ENCODE assay signal across 20 cellular contexts in the genomic region with DNA sequence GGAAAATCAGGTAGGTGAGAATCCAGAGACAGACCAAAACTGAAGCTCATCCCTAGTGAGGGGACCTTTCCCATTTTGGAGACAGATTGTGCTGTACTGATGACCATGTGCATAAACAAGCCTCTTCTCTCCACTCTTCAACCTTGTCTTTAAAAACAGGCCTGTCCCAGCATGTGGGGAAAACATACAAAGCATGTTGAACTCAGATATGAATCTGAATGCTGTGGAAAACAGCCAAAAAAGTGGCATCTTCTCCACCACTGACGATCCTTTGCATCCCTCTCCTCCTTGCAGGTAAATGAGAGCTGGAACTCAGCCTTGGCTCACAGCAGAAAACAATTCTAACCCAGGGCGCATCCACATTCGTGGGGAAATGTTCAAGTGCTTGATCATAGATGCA.
DNase-seq lines count a peak whose midpoint lies in the region; ATAC-seq, FAIRE-seq and TF ChIP-seq lines count a peak whose summit lies in the region.
"Had no signal": no experiment of that assay in that cellular context is flagged by ENCODE, and none has a peak within 500 bp of the region (broad histone marks: within the 10 kb centered on the region; RNA-seq: fewer than 3 reads in every experiment).

No MANE protein-coding gene starts in this region.

- no peak overlapping the region for H3K27ac ChIP-seq in IMR-90 (ENCODE audit: insufficient read depth, low read length)
- H3K27ac ChIP-seq in foreskin keratinocyte, result peak overlapping the region; percentile 51
- H3K27ac ChIP-seq in suprapubic skin, result peak overlapping the region; percentile 66
- H3K27ac ChIP-seq: BLaER1, C4-2B, GM23248 had no signal

- DNase-seq in IMR-90, result no peak
- DNase-seq in bronchial epithelial cell (ENCODE audit: low read depth), result peak; percentile 38
- DNase-seq in foreskin keratinocyte, result peak in 1 of 2 donors; percentile 69
- DNase-seq in suprapubic skin (ENCODE audit: low spot score in 2 of 2), result no peak
- no peak for DNase-seq in ecto neural progenitor cell (ENCODE audit: low spot score)
- no peak for DNase-seq in NCI-H524 treated with DMSO at 0.1 percent for 48 hours (lab: John Stamatoyannopoulos, UW)
- DNase-seq: CD4-positive, CD25-positive, alpha-beta regulatory T cell; CD8-positive, alpha-beta T cell; DMS153; DND-41; GM23248; H7; HCEC 1CT had no signal

- no peaks in the 10 kb centered on the region; the same call in none of the 2 replicates for H3K27me3 ChIP-seq in IMR-90 (ENCODE audit: control insufficient read depth, insufficient read depth, low read length)
- peaks cover 1% of the 10 kb centered on the region for H3K27me3 ChIP-seq in bronchial epithelial cell (ENCODE audit: control insufficient read depth, insufficient read depth, low read length)
- H3K27me3 ChIP-seq in foreskin keratinocyte, result no peaks in the 10 kb centered on the region
- H3K27me3 ChIP-seq in suprapubic skin, result no peaks in the 10 kb centered on the region
- H3K27me3 ChIP-seq: BLaER1 had no signal

- H2BK20ac ChIP-seq in IMR-90 (ENCODE audit: low read depth, low read length), result no peak overlapping the region

- H3K9me1 ChIP-seq in IMR-90 (ENCODE audit: insufficient read depth, low read length), result 0 out of 2 replicates have a peak, but pooled peaks cover 2% of the 10 kb centered on the region

- intact Hi-C loops in IMR-90 (cut with micrococcal nuclease), result no loop called here

- dilution Hi-C loops in IMR-90 (cut with HindIII; ENCODE audit: low sequenced_read_pairs, unreplicated experiment), result no loop called here

- no peak overlapping the region for H2BK5ac ChIP-seq in IMR-90 (ENCODE audit: low read depth, low read length, poor library complexity, severe bottlenecking)

- FAIRE-seq in bronchial epithelial cell (lab: Jason Lieb, UNC), result peak; percentile 23
- FAIRE-seq: A204.1, D721Med, G401.6, GM12892, H1 had no signal

- H2BK120ac ChIP-seq in IMR-90 (ENCODE audit: low read depth, low read length), result no peak overlapping the region

- in situ Hi-C loops in IMR-90 (cut with MboI; ENCODE audit: low sequenced_read_pairs), result no loop called here

- H3K9ac ChIP-seq in IMR-90 (ENCODE audit: low read depth, low read length), result no peak overlapping the region
- H3K9ac ChIP-seq: BLaER1, GM23248 had no signal

- H3K36me3 ChIP-seq in IMR-90 (ENCODE audit: control insufficient read depth, insufficient read depth, low read length) (no peaks in the 10 kb centered on the region), bronchial epithelial cell (ENCODE audit: control insufficient read depth, insufficient read depth, low read length) (no peaks in the 10 kb centered on the region), suprapubic skin (no peaks in the 10 kb centered on the region)
- H3K36me3 ChIP-seq: BLaER1 had no signal

- H3K4me3 ChIP-seq in IMR-90 (ENCODE audit: insufficient read depth, low read depth, low read length) (no peak overlapping the region), bronchial epithelial cell (ENCODE audit: low read depth, low read length) (no peak overlapping the region), suprapubic skin (no peak overlapping the region)
- H3K4me3 ChIP-seq: BLaER1, GM23248 had no signal

- BruUV-seq in IMR-90 (replicated peaks; lab: Mats Ljungman, UMichigan), result no TSS peak

- no peak overlapping the region for H4K8ac ChIP-seq in IMR-90 (ENCODE audit: low read depth in 2 of 2, low read length in 2 of 2)

- H3K9me3 ChIP-seq in IMR-90 (ENCODE audit: control insufficient read depth, insufficient read depth, low read length) (no peaks in the 10 kb centered on the region), suprapubic skin (no peaks in the 10 kb centered on the region)
- H3K9me3 ChIP-seq: BLaER1 had no signal

- H2AK9ac ChIP-seq in IMR-90 (replicated peaks; ENCODE audit: low read depth, low read length, poor library complexity), result no peak overlapping the region

- H4K5ac ChIP-seq in IMR-90 (ENCODE audit: low read depth, low read length), result no peak overlapping the region

- TF ChIP-seq POLR2A in IMR-90 (IDR thresholded peaks at IDR 0.05; ENCODE audit: low read depth, low read length) (no peak), suprapubic skin (IDR thresholded peaks at IDR 0.05) (no peak)

- no peak overlapping the region for H3K18ac ChIP-seq in IMR-90 (ENCODE audit: low read depth, low read length)

- no peak overlapping the region for H3K14ac ChIP-seq in IMR-90 (replicated peaks; ENCODE audit: low read depth, low read length)

- H3K79me1 ChIP-seq in IMR-90 (ENCODE audit: low read depth in 1 of 2, low read length in 2 of 2), result no peaks in the 10 kb centered on the region

- H3K23ac ChIP-seq in IMR-90 (ENCODE audit: low read depth, low read length), result no peak overlapping the region

- no peak overlapping the region for H2AFZ ChIP-seq in IMR-90 (replicated peaks; ENCODE audit: low read length, poor library complexity)
- H2AFZ ChIP-seq: GM23248 had no signal

- H3K56ac ChIP-seq in IMR-90 (ENCODE audit: extremely low read depth, insufficient read depth, low read length), result no peak overlapping the region

- POLR2A ChIA-PET in IMR-90 (lab: Charles Lee; ENCODE audit: unreplicated experiment), result no interaction called here

- no peak overlapping the region for H2AK5ac ChIP-seq in IMR-90 (ENCODE audit: low read depth, low read length)

- no peak overlapping the region for H4K91ac ChIP-seq in IMR-90 (ENCODE audit: insufficient read depth, low read depth, low read length)

- no peak for TF ChIP-seq RAD21 in IMR-90 (IDR thresholded peaks at IDR 0.05; ENCODE audit: low read length)

- no peak for TF ChIP-seq EP300 in suprapubic skin (IDR thresholded peaks at IDR 0.05)

- H4K20me1 ChIP-seq in IMR-90 (ENCODE audit: insufficient read depth, low read length), result no peaks in the 10 kb centered on the region
- H4K20me1 ChIP-seq: BLaER1 had no signal

- CTCF ChIA-PET in IMR-90 (lab: Yijun Ruan, JAX), result no interaction called here

- no CpG with 5 or more reads among the region's 3 CpGs for WGBS in IMR-90 (ENCODE audit: extremely low coverage in 2 of 2, insufficient read length in 1 of 2), 2 experiments
- 64% methylated on average over 3 of the region's 3 CpGs for WGBS in suprapubic skin

- H3K4me1 ChIP-seq in IMR-90 (ENCODE audit: control insufficient read depth, insufficient read depth, low read length), result peaks cover 4% of the 10 kb centered on the region
- H3K4me1 ChIP-seq in foreskin keratinocyte, result peaks cover 27% of the 10 kb centered on the region
- H3K4me1 ChIP-seq in suprapubic skin, result peaks cover 9% of the 10 kb centered on the region

- H2BK15ac ChIP-seq in IMR-90 (ENCODE audit: low read depth, low read length), result 0 out of 3 replicates have a peak overlapping the region, but pooled peaks have one; percentile 19

- no peak for TF ChIP-seq CTCF in IMR-90 (conservative IDR thresholded peaks at IDR 0.05; ENCODE audit: low read depth, low read length)
- no peak for TF ChIP-seq CTCF in bronchial epithelial cell (IDR thresholded peaks at IDR 0.05; ENCODE audit: insufficient read depth, low read length, severe bottlenecking)
- TF ChIP-seq CTCF in foreskin keratinocyte (conservative IDR thresholded peaks at IDR 0.05), result no peak
- TF ChIP-seq CTCF in suprapubic skin (IDR thresholded peaks at IDR 0.05), result no peak

- H3K4me2 ChIP-seq in IMR-90 (ENCODE audit: low read depth, low read length), result no peak overlapping the region
- H3K4me2 ChIP-seq: BLaER1 had no signal

- no peak overlapping the region; the same call in none of the 2 replicates for H3K4ac ChIP-seq in IMR-90 (ENCODE audit: low read depth, low read length)

- ATAC-seq in IMR-90 (ENCODE audit: low read depth) (no peak), foreskin keratinocyte (no peak)
- ATAC-seq: CD8-positive, alpha-beta T cell had no signal

TF ChIP-seq in IMR-90, 13 proteins besides CTCF, POLR2A, EP300 and RAD21:
- no peak for TF ChIP-seq RFX5 (IDR thresholded peaks at IDR 0.05; ENCODE audit: low read depth, low read length)
- no peak for TF ChIP-seq MAZ (IDR thresholded peaks at IDR 0.05; ENCODE audit: borderline replicate concordance, low read depth, low read length)
- TF ChIP-seq MXI1 (IDR thresholded peaks at IDR 0.05; ENCODE audit: borderline replicate concordance, low read depth, low read length), result no peak
- TF ChIP-seq RCOR1 (IDR thresholded peaks at IDR 0.05; ENCODE audit: insufficient replicate concordance, low read length), result no peak
- TF ChIP-seq CHD1 (IDR thresholded peaks at IDR 0.05; ENCODE audit: low read depth, low read length), result no peak
- TF ChIP-seq NFE2L2 (IDR thresholded peaks at IDR 0.05; ENCODE audit: low read depth, low read length), result no peak
- no peak for TF ChIP-seq CEBPB (IDR thresholded peaks at IDR 0.05; ENCODE audit: low read depth, low read length)
- TF ChIP-seq FOS (IDR thresholded peaks at IDR 0.05; ENCODE audit: low read depth, low read length), result no peak
- TF ChIP-seq MAFK (IDR thresholded peaks at IDR 0.05; ENCODE audit: low read depth, low read length), result no peak
- TF ChIP-seq, protein P1, sequence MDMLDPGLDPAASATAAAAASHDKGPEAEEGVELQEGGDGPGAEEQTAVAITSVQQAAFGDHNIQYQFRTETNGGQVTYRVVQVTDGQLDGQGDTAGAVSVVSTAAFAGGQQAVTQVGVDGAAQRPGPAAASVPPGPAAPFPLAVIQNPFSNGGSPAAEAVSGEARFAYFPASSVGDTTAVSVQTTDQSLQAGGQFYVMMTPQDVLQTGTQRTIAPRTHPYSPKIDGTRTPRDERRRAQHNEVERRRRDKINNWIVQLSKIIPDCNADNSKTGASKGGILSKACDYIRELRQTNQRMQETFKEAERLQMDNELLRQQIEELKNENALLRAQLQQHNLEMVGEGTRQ (IDR thresholded peaks at IDR 0.05; ENCODE audit: low read depth, low read length), result no peak
- TF ChIP-seq BHLHE40 (IDR thresholded peaks at IDR 0.05; ENCODE audit: low read depth, low read length), result no peak
TF ChIP-seq in IMR-90: peak in this region for 0.
